ENCODE assay signal across 8 cellular contexts in genomic region chr9:8486095-8486494, GRCh38.
DNase-seq lines count a peak whose midpoint lies in the region; ATAC-seq and FAIRE-seq lines count a peak whose summit lies in the region.

No MANE protein-coding gene starts in this region.

- FAIRE-seq in small intestine (lab: Jason Lieb, UNC), result no peak

- peak; percentile 16 for DNase-seq in NCI-H1436 (lab: John Stamatoyannopoulos, UW)
- no peak for DNase-seq in NCI-H1436 treated with DMSO at 0.1 percent for 48 hours (lab: John Stamatoyannopoulos, UW)
- peak; percentile 30 for DNase-seq in NT2/D1 (ENCODE audit: low read depth, low spot score)
- DNase-seq in foreskin melanocyte, result peak; percentile 1
- peak; percentile 41 for DNase-seq in small intestine
- DNase-seq in activated CD4-positive, CD25-positive, alpha-beta regulatory T cell (lab: John Stamatoyannopoulos, UW), result no peak
- no peak for DNase-seq in central memory CD4-positive, alpha-beta T cell

- WGBS in small intestine, 3 donors, result 57 to 68% (median 64%) methylated on average over 6 of the region's 6 CpGs

- H3K36me3 ChIP-seq in NT2/D1 (ENCODE audit: insufficient read depth, insufficient read length, low read length), result peaks cover 19% of the 10 kb centered on the region
- H3K36me3 ChIP-seq in small intestine (ENCODE audit: control insufficient read depth in 2 of 2, insufficient read depth in 2 of 2, low read length in 2 of 2), result no peaks in the 10 kb centered on the region

- no peaks in the 10 kb centered on the region for H3K27me3 ChIP-seq in NT2/D1 (ENCODE audit: insufficient read depth, insufficient read length)
- H3K27me3 ChIP-seq in small intestine (ENCODE audit: control insufficient read depth in 2 of 2, insufficient read depth in 2 of 2, low read length in 2 of 2), result no peaks in the 10 kb centered on the region

- no peak overlapping the region for H3K4me3 ChIP-seq in NT2/D1 (ENCODE audit: insufficient read length, low read depth)
- H3K4me3 ChIP-seq in small intestine (ENCODE audit: low read depth in 1 of 2, low read length in 2 of 2), result no peak overlapping the region

- H3K9ac ChIP-seq in NT2/D1 (ENCODE audit: insufficient read length, low read depth), result no peak overlapping the region

- no peaks in the 10 kb centered on the region for H3K4me1 ChIP-seq in NT2/D1 (ENCODE audit: insufficient read depth, insufficient read length)
- no peaks in the 10 kb centered on the region for H3K4me1 ChIP-seq in small intestine (ENCODE audit: control insufficient read depth in 2 of 2, insufficient read depth in 1 of 2, low read depth in 1 of 2, low read length in 1 of 2)

- no peak overlapping the region for H3K27ac ChIP-seq in small intestine (ENCODE audit: low read depth in 1 of 2, low read length in 1 of 2)

- ATAC-seq in GM21723 (IDR thresholded peaks at IDR 0.05; ENCODE audit: unreplicated experiment), result no peak

- H3K9me3 ChIP-seq in NT2/D1 (ENCODE audit: insufficient read depth, low read length) (no peaks in the 10 kb centered on the region), small intestine (ENCODE audit: control insufficient read depth, low read depth) (no peaks in the 10 kb centered on the region)

Comparison
In these comparisons a context has a peak if more than half of its experiments do, and no peak if none do; other contexts are left out.
1. DNase-seq: peak in NCI-H1436 (single experiment), NT2/D1 (single experiment), foreskin melanocyte (single experiment) and small intestine (single experiment); none in NCI-H1436 treated with DMSO at 0.1 percent for 48 hours (single experiment), activated CD4-positive, CD25-positive, alpha-beta regulatory T cell (0 of 4) and central memory CD4-positive, alpha-beta T cell (single experiment).